In the genomic region with DNA sequence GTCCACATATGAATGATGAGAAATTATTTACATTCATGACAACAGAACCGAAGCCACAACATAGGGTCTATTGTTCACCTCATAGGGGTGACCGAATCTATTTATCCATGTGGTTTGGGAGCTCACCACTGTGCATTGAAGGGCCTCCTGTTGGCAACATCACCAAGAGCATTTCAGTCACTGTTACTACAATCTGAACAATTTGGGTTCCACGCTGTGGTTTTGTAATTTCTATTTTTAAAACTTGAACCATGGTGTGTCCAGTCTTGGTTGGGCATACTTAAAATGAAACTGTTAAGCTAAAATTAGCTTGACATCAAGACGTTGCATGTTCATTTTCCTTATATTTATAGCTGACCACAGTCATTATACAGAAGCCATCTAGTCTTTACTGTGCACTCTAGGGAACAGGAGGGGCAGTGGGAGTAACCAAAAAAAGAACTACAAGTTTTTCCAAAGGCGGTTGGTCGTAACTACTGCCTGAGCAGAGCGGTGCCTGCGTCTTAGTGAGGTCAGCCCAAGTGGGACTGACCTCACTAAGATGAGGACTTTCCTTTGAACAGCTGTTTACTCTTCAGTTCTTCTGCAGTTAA, we compare ENCODE assay signal across 8 cellular contexts.
DNase-seq lines count a peak whose midpoint lies in the region; ATAC-seq, FAIRE-seq and TF ChIP-seq lines count a peak whose summit lies in the region.

No MANE protein-coding gene starts in this region.

- POLR2A ChIA-PET in activated CD4-positive, alpha-beta T cell treated with anti-CD3 and anti-CD28 coated beads, Interleukin-2, amount 10 ng/mL, durations not matched to agents 7 days and 5 days (lab: Charles Lee) = no interaction called here

- peaks cover 3% of the 10 kb centered on the region for H3K9me3 Mint-ChIP-seq in activated CD4-positive, alpha-beta T cell treated with anti-CD3 and anti-CD28 coated beads, Interleukin-2, amount 10 ng/mL, durations not matched to agents 7 days and 5 days

- H3K36me3 ChIP-seq in bronchial epithelial cell (ENCODE audit: control insufficient read depth, insufficient read depth, low read length) (no peaks in the 10 kb centered on the region), parathyroid adenoma (ENCODE audit: control insufficient read depth, insufficient read depth, low read length) (no peaks in the 10 kb centered on the region)

- H2AFZ ChIP-seq in parathyroid adenoma = no peak overlapping the region

- peaks cover 16% of the 10 kb centered on the region for H3K4me1 Mint-ChIP-seq in activated CD4-positive, alpha-beta T cell treated with anti-CD3 and anti-CD28 coated beads, Interleukin-2, amount 10 ng/mL, durations not matched to agents 7 days and 5 days

- TF ChIP-seq CTCF in bronchial epithelial cell (IDR thresholded peaks at IDR 0.05; ENCODE audit: insufficient read depth, low read length, severe bottlenecking) = no peak
- no peak for TF ChIP-seq CTCF in parathyroid adenoma (IDR thresholded peaks at IDR 0.05)

- CTCF ChIA-PET in activated CD4-positive, alpha-beta T cell treated with anti-CD3 and anti-CD28 coated beads, Interleukin-2, amount 10 ng/mL, durations not matched to agents 7 days and 5 days (lab: Charles Lee) = interaction anchor here (0.7 kb wide), 1 partner anchor 293 kb away, joined by 3 read pairs; no protein-coding TSS in a partner anchor

- no peak overlapping the region for H3K4me2 ChIP-seq in parathyroid adenoma (ENCODE audit: low read length)

- H3K9ac ChIP-seq in parathyroid adenoma = no peak overlapping the region

- H3K4me1 ChIP-seq in parathyroid adenoma = no peaks in the 10 kb centered on the region

- H3K36me3 Mint-ChIP-seq in activated CD4-positive, alpha-beta T cell treated with anti-CD3 and anti-CD28 coated beads, Interleukin-2, amount 10 ng/mL, durations not matched to agents 7 days and 5 days (ENCODE audit: low read depth) = no peaks in the 10 kb centered on the region

- H3K4me3 Mint-ChIP-seq in activated CD4-positive, alpha-beta T cell treated with anti-CD3 and anti-CD28 coated beads, Interleukin-2, amount 10 ng/mL, durations not matched to agents 7 days and 5 days = no peak overlapping the region

- peak; percentile 65 for ATAC-seq in GM21576 (IDR thresholded peaks at IDR 0.05; ENCODE audit: unreplicated experiment)

- FAIRE-seq in bronchial epithelial cell (lab: Jason Lieb, UNC) = peak; percentile 88

- H3K27ac ChIP-seq in parathyroid adenoma = peak overlapping the region; percentile 1

- H3K27me3 Mint-ChIP-seq in activated CD4-positive, alpha-beta T cell treated with anti-CD3 and anti-CD28 coated beads, Interleukin-2, amount 10 ng/mL, durations not matched to agents 7 days and 5 days = no peaks in the 10 kb centered on the region

- H3K27me3 ChIP-seq in bronchial epithelial cell (ENCODE audit: control insufficient read depth, insufficient read depth, low read length) = no peaks in the 10 kb centered on the region
- H3K27me3 ChIP-seq in parathyroid adenoma (ENCODE audit: control insufficient read depth, insufficient read depth, low read length) = no peaks in the 10 kb centered on the region

- H3K4me3 ChIP-seq in bronchial epithelial cell (ENCODE audit: low read depth, low read length) (no peak overlapping the region), parathyroid adenoma (ENCODE audit: low read depth, low read length) (no peak overlapping the region)

- H3K9me3 ChIP-seq in parathyroid adenoma (ENCODE audit: control insufficient read depth, low read length) = no peaks in the 10 kb centered on the region

- H3K27ac Mint-ChIP-seq in activated CD4-positive, alpha-beta T cell treated with anti-CD3 and anti-CD28 coated beads, Interleukin-2, amount 10 ng/mL, durations not matched to agents 7 days and 5 days = no peak overlapping the region

- DNase-seq in ELR (ENCODE audit: low read depth) = peak; percentile 44
- peak; percentile 69 for DNase-seq in HT1080 (ENCODE audit: low read depth)
- DNase-seq in bronchial epithelial cell (ENCODE audit: low read depth) = no peak
- no peak for DNase-seq in activated T-cell treated with anti-CD3 and anti-CD28 coated beads, Interleukin-2, amount 50 U/mL, for 48 hours
- no peak for DNase-seq in activated CD4-positive, alpha-beta T cell treated with anti-CD3 and anti-CD28 coated beads, Interleukin-2, amount 10 ng/mL, durations not matched to agents 7 days and 5 days
- DNase-seq in central memory CD4-positive, alpha-beta T cell = no peak

- H3K79me2 ChIP-seq in parathyroid adenoma = no peaks in the 10 kb centered on the region

Comparison
In these comparisons a context has a peak if more than half of its experiments do, and no peak if none do; other contexts are left out.
1. DNase-seq: peak in ELR (single experiment) and HT1080 (single experiment); none in bronchial epithelial cell (single experiment), activated T-cell treated with anti-CD3 and anti-CD28 coated beads, Interleukin-2, amount 50 U/mL, for 48 hours (0 of 2), activated CD4-positive, alpha-beta T cell treated with anti-CD3 and anti-CD28 coated beads, Interleukin-2, amount 10 ng/mL, durations not matched to agents 7 days and 5 days (single experiment) and central memory CD4-positive, alpha-beta T cell (single experiment).